In genomic region chr19:2233601-2234280, GRCh38 we compare ENCODE assay signal across 1 cellular context.
TF ChIP-seq lines count a peak whose summit lies in the region.

No MANE protein-coding gene starts in this region.

TF ChIP-seq in GM12878, 131 proteins besides CTCF, POLR2A, EP300 and RAD21:
- peak; percentile 10; the same call in 1 of the 2 replicates for TF ChIP-seq POLR2AphosphoS2 (IDR thresholded peaks at IDR 0.05; ENCODE audit: low read depth, low read length)
- no peak for TF ChIP-seq ZNF217 (IDR thresholded peaks at IDR 0.05)
